ENCODE assay signal across 8 cellular contexts in genomic region chr12:112418248-112418595, GRCh38. TPM values are rescaled to one million over a fixed set of nuclear protein-coding genes. Genes with fewer than 3 reads are reported as not detected.
DNase-seq lines count a peak whose midpoint lies in the region; ATAC-seq and TF ChIP-seq lines count a peak whose summit lies in the region.

No MANE protein-coding gene starts in this region.

- H3K79me2 ChIP-seq in hepatocyte = peaks cover 47% of the 10 kb centered on the region

- H3K9me3 Mint-ChIP-seq in WTC11 = no peaks in the 10 kb centered on the region
- H3K9me3 Mint-ChIP-seq in stimulated activated naive B cell treated with anti-CD40 and anti-IgM and Interleukin-4, amounts not matched to agents 10 μg/mL and 1 μg/mL and 100 μg/mL, for 72 hours = no peaks in the 10 kb centered on the region

- no peak for ATAC-seq in WTC11
- ATAC-seq in stimulated activated naive B cell treated with anti-CD40 and anti-IgM and Interleukin-4, amounts not matched to agents 10 μg/mL and 1 μg/mL and 100 μg/mL, for 72 hours (replicated peaks) = peak; percentile 15 to 26
- no peak for ATAC-seq in GM21423 (IDR thresholded peaks at IDR 0.05; ENCODE audit: unreplicated experiment)
- no peak for ATAC-seq in GM18867 (IDR thresholded peaks at IDR 0.05; ENCODE audit: unreplicated experiment)

- H3K27ac ChIP-seq in hepatocyte = peak overlapping the region; percentile 99

- peak overlapping the region; percentile 96 for H3K27ac Mint-ChIP-seq in WTC11
- peak overlapping the region; percentile 100 for H3K27ac Mint-ChIP-seq in stimulated activated naive B cell treated with anti-CD40 and anti-IgM and Interleukin-4, amounts not matched to agents 10 μg/mL and 1 μg/mL and 100 μg/mL, for 72 hours

- peaks cover 36% of the 10 kb centered on the region for H3K4me1 ChIP-seq in hepatocyte (ENCODE audit: insufficient read depth)

- no peaks in the 10 kb centered on the region for H3K36me3 Mint-ChIP-seq in WTC11
- H3K36me3 Mint-ChIP-seq in stimulated activated naive B cell treated with anti-CD40 and anti-IgM and Interleukin-4, amounts not matched to agents 10 μg/mL and 1 μg/mL and 100 μg/mL, for 72 hours = peaks cover 7 to 21% of the 10 kb centered on the region in 2 donors

- H4K20me1 ChIP-seq in hepatocyte (ENCODE audit: insufficient read depth, poor library complexity, severe bottlenecking) = peaks cover 15% of the 10 kb centered on the region

- H3K4me3 ChIP-seq in HFF-Myc (replicated peaks; ENCODE audit: low read depth, low read length) (peak overlapping the region; percentile 78), hepatocyte (peak overlapping the region; percentile 79)

- no peaks in the 10 kb centered on the region for H3K9me3 ChIP-seq in hepatocyte (ENCODE audit: low read depth)

- 10% methylated on average over 21 of the region's 21 CpGs for WGBS in hepatocyte (ENCODE audit: low lambda C conversion rate, missing lambda C conversion rate)

- peak overlapping the region; percentile 78 for H2AFZ ChIP-seq in hepatocyte

- H3K4me1 Mint-ChIP-seq in WTC11 = peaks cover 17% of the 10 kb centered on the region
- peaks cover 22 to 37% of the 10 kb centered on the region in 2 donors for H3K4me1 Mint-ChIP-seq in stimulated activated naive B cell treated with anti-CD40 and anti-IgM and Interleukin-4, amounts not matched to agents 10 μg/mL and 1 μg/mL and 100 μg/mL, for 72 hours

- peaks cover 6% of the 10 kb centered on the region for H3K27me3 Mint-ChIP-seq in WTC11 (ENCODE audit: low read depth)
- no peaks in the 10 kb centered on the region for H3K27me3 Mint-ChIP-seq in stimulated activated naive B cell treated with anti-CD40 and anti-IgM and Interleukin-4, amounts not matched to agents 10 μg/mL and 1 μg/mL and 100 μg/mL, for 72 hours

- POLR2A ChIA-PET in WTC11 (lab: Charles Lee) = interaction anchor here (0.5 to 1.0 kb wide), 2 partner anchors 311 to 404 kb away, joined by 3 read pairs; no protein-coding TSS in a partner anchor

- H3K4me2 ChIP-seq in hepatocyte = peak overlapping the region; percentile 72

- H3K4me3 Mint-ChIP-seq in WTC11 = peak overlapping the region; percentile 95
- H3K4me3 Mint-ChIP-seq in stimulated activated naive B cell treated with anti-CD40 and anti-IgM and Interleukin-4, amounts not matched to agents 10 μg/mL and 1 μg/mL and 100 μg/mL, for 72 hours = peak overlapping the region; percentile 96 to 100

- no peaks in the 10 kb centered on the region for H3K27me3 ChIP-seq in hepatocyte

- no peaks in the 10 kb centered on the region for H3K9me2 ChIP-seq in hepatocyte (replicated peaks; ENCODE audit: insufficient read depth)

- DNase-seq in HFF-Myc (ENCODE audit: extremely low read depth, low read depth) = no peak
- peak; percentile 14 for DNase-seq in WTC11 (ENCODE audit: low spot score)
- DNase-seq in hepatocyte (ENCODE audit: low spot score) = no peak
- no peak for DNase-seq in stimulated activated naive B cell treated with anti-CD40 and anti-IgM and Interleukin-4, amounts not matched to agents 10 μg/mL and 1 μg/mL and 100 μg/mL, for 72 hours
- DNase-seq in T-helper 9 cell = no peak
- no peak for DNase-seq in DMS153 (lab: John Stamatoyannopoulos, UW)

- CTCF ChIA-PET in WTC11 (lab: Charles Lee) = interaction anchor here (1.3 kb wide), 1 partner anchor 220 kb away, joined by 5 read pairs; no protein-coding TSS in a partner anchor

- no peak for TF ChIP-seq CTCF in HFF-Myc (IDR thresholded peaks at IDR 0.05; ENCODE audit: low read depth, low read length, missing control alignments)
- TF ChIP-seq CTCF in WTC11 (IDR thresholded peaks at IDR 0.05) = no peak
- no peak for TF ChIP-seq CTCF in hepatocyte (IDR thresholded peaks at IDR 0.05; ENCODE audit: poor library complexity)

- no peaks in the 10 kb centered on the region for H3K36me3 ChIP-seq in hepatocyte (replicated peaks; ENCODE audit: insufficient read depth, low read depth)

TF ChIP-seq in WTC11, 78 proteins besides CTCF, POLR2A, EP300 and RAD21:
- TF ChIP-seq HMGA2 (CRISPR knock-in tag; IDR thresholded peaks at IDR 0.05) = no peak
- 0 out of 2 replicates have a peak, but pooled peaks have one; percentile 6 for TF ChIP-seq E2F5 (CRISPR knock-in tag; IDR thresholded peaks at IDR 0.05)
TF ChIP-seq in WTC11: peak in this region for 1.

RNA-seq across cellular contexts. Expression of gene PTPN11, which starts 0.5 kb away (rescaled TPM):
- total RNA-seq in WTC11 (2021) = 112 TPM in 3 replicates
- total RNA-seq in hepatocyte = 102 and 115 TPM in 2 replicates
- 56.0 and 66.6 TPM in 2 replicates for polyA plus RNA-seq in hepatocyte

RNA-seq across cellular contexts. Expression of gene RPL6, which starts 8.8 kb away (rescaled TPM):
- total RNA-seq in WTC11 (2021) (1,730 to 1,803 TPM (median 1,794 TPM) in 3 replicates), hepatocyte (1,682 and 1,816 TPM in 2 replicates)
- 279 and 281 TPM in 2 replicates for polyA plus RNA-seq in hepatocyte

RNA-seq across cellular contexts. Expression of gene HECTD4, which starts 36.0 kb away (rescaled TPM):
- 26.5 to 32.2 TPM (median 31.7 TPM) in 3 replicates for total RNA-seq in WTC11 (2021)
- 25.8 and 27.1 TPM in 2 replicates for total RNA-seq in hepatocyte
- 22.7 and 23.0 TPM in 2 replicates for polyA plus RNA-seq in hepatocyte

Comparison
In these comparisons a context has a peak if more than half of its experiments do, and no peak if none do; other contexts are left out.
1. ATAC-seq: peak in stimulated activated naive B cell treated with anti-CD40 and anti-IgM and Interleukin-4, amounts not matched to agents 10 μg/mL and 1 μg/mL and 100 μg/mL, for 72 hours (2 of 2); none in WTC11 (single experiment), GM21423 (single experiment) and GM18867 (single experiment).